In the genomic region with DNA sequence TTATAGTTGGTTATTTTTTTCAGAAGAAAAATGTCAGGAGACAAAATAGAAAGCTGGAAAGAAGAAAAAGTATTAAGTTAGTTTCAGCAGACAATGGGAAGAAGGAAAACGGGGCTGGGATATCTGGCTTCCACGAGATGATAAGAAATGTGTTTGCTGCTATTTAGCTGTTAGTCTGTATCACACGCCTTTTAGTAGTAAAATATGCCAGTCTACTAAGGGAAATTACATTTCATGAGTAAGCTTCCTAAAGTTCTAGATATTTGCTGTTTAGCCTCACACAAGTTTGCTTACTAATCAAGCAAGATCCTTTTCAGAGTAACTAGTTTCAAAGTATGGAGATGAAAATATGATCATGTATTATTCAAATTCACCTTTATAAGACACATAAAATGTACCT, we compare ENCODE assay signal across 1 cellular context.
TF ChIP-seq lines count a peak whose summit lies in the region.

No MANE protein-coding gene starts in this region.

TF ChIP-seq in K562, 482 proteins besides CTCF, POLR2A, EP300 and RAD21:
- TF ChIP-seq ZNF274 (IDR thresholded peaks at IDR 0.05; ENCODE audit: borderline replicate concordance, low read depth, low read length) (no peak), FOXK2 (conservative IDR thresholded peaks at IDR 0.05 in 1 of 2, IDR thresholded peaks at IDR 0.05 in 1 of 2; ENCODE audit: low read depth in 2 of 2) (no peak), MYNN (IDR thresholded peaks at IDR 0.05) (no peak), MYNN (CRISPR knock-in tag; IDR thresholded peaks at IDR 0.05) (no peak), ZNF445 (CRISPR knock-in tag; IDR thresholded peaks at IDR 0.05; ENCODE audit: low read depth) (no peak), HMGN3 (IDR thresholded peaks at IDR 0.05; ENCODE audit: borderline replicate concordance, extremely low read depth, insufficient read length, low read depth, low read length) (no peak), ZFP30 (CRISPR knock-in tag; IDR thresholded peaks at IDR 0.05; ENCODE audit: borderline replicate concordance) (no peak), ATF3 (IDR thresholded peaks at IDR 0.05) (no peak), ATF3 (CRISPR knock-in tag; conservative IDR thresholded peaks at IDR 0.05) (no peak), BCOR (IDR thresholded peaks at IDR 0.05) (no peak), ZKSCAN3 (CRISPR knock-in tag; IDR thresholded peaks at IDR 0.05) (no peak), JUND (IDR thresholded peaks at IDR 0.05; ENCODE audit: borderline replicate concordance, low read depth, low read length) (no peak), JUND (tag; IDR thresholded peaks at IDR 0.05; ENCODE audit: borderline replicate concordance, low read depth, low read length) (no peak), FOXK1 (CRISPR knock-in tag; IDR thresholded peaks at IDR 0.05; ENCODE audit: borderline replicate concordance) (no peak), GABPB2 (CRISPR knock-in tag; conservative IDR thresholded peaks at IDR 0.05) (no peak), ELF2 (CRISPR knock-in tag; IDR thresholded peaks at IDR 0.05) (no peak)
- TF ChIP-seq, protein P1, sequence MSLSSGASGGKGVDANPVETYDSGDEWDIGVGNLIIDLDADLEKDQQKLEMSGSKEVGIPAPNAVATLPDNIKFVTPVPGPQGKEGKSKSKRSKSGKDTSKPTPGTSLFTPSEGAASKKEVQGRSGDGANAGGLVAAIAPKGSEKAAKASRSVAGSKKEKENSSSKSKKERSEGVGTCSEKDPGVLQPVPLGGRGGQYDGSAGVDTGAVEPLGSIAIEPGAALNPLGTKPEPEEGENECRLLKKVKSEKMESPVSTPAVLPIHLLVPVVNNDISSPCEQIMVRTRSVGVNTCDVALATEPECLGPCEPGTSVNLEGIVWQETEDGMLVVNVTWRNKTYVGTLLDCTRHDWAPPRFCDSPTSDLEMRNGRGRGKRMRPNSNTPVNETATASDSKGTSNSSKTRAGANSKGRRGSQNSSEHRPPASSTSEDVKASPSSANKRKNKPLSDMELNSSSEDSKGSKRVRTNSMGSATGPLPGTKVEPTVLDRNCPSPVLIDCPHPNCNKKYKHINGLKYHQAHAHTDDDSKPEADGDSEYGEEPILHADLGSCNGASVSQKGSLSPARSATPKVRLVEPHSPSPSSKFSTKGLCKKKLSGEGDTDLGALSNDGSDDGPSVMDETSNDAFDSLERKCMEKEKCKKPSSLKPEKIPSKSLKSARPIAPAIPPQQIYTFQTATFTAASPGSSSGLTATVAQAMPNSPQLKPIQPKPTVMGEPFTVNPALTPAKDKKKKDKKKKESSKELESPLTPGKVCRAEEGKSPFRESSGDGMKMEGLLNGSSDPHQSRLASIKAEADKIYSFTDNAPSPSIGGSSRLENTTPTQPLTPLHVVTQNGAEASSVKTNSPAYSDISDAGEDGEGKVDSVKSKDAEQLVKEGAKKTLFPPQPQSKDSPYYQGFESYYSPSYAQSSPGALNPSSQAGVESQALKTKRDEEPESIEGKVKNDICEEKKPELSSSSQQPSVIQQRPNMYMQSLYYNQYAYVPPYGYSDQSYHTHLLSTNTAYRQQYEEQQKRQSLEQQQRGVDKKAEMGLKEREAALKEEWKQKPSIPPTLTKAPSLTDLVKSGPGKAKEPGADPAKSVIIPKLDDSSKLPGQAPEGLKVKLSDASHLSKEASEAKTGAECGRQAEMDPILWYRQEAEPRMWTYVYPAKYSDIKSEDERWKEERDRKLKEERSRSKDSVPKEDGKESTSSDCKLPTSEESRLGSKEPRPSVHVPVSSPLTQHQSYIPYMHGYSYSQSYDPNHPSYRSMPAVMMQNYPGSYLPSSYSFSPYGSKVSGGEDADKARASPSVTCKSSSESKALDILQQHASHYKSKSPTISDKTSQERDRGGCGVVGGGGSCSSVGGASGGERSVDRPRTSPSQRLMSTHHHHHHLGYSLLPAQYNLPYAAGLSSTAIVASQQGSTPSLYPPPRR (CRISPR knock-in tag; IDR thresholded peaks at IDR 0.05; ENCODE audit: borderline replicate concordance) = no peak
- TF ChIP-seq, protein P2, sequence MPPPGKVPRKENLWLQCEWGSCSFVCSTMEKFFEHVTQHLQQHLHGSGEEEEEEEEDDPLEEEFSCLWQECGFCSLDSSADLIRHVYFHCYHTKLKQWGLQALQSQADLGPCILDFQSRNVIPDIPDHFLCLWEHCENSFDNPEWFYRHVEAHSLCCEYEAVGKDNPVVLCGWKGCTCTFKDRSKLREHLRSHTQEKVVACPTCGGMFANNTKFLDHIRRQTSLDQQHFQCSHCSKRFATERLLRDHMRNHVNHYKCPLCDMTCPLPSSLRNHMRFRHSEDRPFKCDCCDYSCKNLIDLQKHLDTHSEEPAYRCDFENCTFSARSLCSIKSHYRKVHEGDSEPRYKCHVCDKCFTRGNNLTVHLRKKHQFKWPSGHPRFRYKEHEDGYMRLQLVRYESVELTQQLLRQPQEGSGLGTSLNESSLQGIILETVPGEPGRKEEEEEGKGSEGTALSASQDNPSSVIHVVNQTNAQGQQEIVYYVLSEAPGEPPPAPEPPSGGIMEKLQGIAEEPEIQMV (tag; conservative IDR thresholded peaks at IDR 0.05; ENCODE audit: low read depth) = no peak
- TF ChIP-seq, protein P3, sequence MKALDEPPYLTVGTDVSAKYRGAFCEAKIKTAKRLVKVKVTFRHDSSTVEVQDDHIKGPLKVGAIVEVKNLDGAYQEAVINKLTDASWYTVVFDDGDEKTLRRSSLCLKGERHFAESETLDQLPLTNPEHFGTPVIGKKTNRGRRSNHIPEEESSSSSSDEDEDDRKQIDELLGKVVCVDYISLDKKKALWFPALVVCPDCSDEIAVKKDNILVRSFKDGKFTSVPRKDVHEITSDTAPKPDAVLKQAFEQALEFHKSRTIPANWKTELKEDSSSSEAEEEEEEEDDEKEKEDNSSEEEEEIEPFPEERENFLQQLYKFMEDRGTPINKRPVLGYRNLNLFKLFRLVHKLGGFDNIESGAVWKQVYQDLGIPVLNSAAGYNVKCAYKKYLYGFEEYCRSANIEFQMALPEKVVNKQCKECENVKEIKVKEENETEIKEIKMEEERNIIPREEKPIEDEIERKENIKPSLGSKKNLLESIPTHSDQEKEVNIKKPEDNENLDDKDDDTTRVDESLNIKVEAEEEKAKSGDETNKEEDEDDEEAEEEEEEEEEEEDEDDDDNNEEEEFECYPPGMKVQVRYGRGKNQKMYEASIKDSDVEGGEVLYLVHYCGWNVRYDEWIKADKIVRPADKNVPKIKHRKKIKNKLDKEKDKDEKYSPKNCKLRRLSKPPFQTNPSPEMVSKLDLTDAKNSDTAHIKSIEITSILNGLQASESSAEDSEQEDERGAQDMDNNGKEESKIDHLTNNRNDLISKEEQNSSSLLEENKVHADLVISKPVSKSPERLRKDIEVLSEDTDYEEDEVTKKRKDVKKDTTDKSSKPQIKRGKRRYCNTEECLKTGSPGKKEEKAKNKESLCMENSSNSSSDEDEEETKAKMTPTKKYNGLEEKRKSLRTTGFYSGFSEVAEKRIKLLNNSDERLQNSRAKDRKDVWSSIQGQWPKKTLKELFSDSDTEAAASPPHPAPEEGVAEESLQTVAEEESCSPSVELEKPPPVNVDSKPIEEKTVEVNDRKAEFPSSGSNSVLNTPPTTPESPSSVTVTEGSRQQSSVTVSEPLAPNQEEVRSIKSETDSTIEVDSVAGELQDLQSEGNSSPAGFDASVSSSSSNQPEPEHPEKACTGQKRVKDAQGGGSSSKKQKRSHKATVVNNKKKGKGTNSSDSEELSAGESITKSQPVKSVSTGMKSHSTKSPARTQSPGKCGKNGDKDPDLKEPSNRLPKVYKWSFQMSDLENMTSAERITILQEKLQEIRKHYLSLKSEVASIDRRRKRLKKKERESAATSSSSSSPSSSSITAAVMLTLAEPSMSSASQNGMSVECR (CRISPR knock-in tag; IDR thresholded peaks at IDR 0.05) = no peak
